23 cellular contexts compared by ENCODE assay signal in genomic region chr17:64596988-64597387, GRCh38.
"Had no signal": no experiment of that assay in that cellular context is flagged by ENCODE, and none has a peak within 500 bp of the region (broad histone marks: within the 10 kb centered on the region; RNA-seq: fewer than 3 reads in every experiment).

No MANE protein-coding gene starts in this region.

- FAIRE-seq: kidney had no signal

- H3K36me3 ChIP-seq: neural progenitor cell, prostate gland had no signal

- H3K4me2 ChIP-seq: neural progenitor cell had no signal

- H3K9me3 Mint-ChIP-seq: memory B cell, nephron, neural progenitor cell had no signal

- H3K27me3 Mint-ChIP-seq: memory B cell had no signal

- H2AFZ ChIP-seq: neural progenitor cell had no signal

- H3K9me3 ChIP-seq: gastrocnemius medialis, prostate gland, right atrium auricular region, sigmoid colon, stomach, thyroid gland had no signal

- H3K4me1 ChIP-seq: gastrocnemius medialis, neural progenitor cell, prostate gland, right atrium auricular region, sigmoid colon, thyroid gland had no signal

- ATAC-seq: esophagus mucosa; gastrocnemius medialis; left lobe of liver; stimulated activated effector memory CD8-positive, alpha-beta T cell treated with anti-CD3 and anti-CD28 coated beads, Interleukin-12 subunit alpha, Interleukin-12 subunit beta, amount 100 ng/mL, for 72 hours had no signal

- H3K27me3 ChIP-seq: gastrocnemius medialis, neural progenitor cell, right atrium auricular region, sigmoid colon, stomach, thyroid gland had no signal

- H3K4me3 Mint-ChIP-seq: memory B cell; nephron; neural progenitor cell; stimulated activated effector memory CD8-positive, alpha-beta T cell treated with anti-CD3 and anti-CD28 coated beads, Interleukin-12 subunit alpha, Interleukin-12 subunit beta, amount 100 ng/mL, for 72 hours had no signal

- H3K4me3 ChIP-seq: gastrocnemius medialis, lung, neural progenitor cell, prostate gland, right atrium auricular region, sigmoid colon, stomach, thyroid gland had no signal

- H3K27ac ChIP-seq: epithelial cell of prostate, gastrocnemius medialis, neural progenitor cell, prostate gland, right atrium auricular region, sigmoid colon, stomach, thyroid gland had no signal

- DNase-seq: cortex of kidney; foreskin fibroblast; gastrocnemius medialis; head of caudate nucleus; kidney; nucleus accumbens; sigmoid colon; stimulated activated CD4-positive, alpha-beta T cell treated with anti-CD3 and anti-CD28 coated beads, Interleukin-2, amount 100 ng/mL, for 24 hours; stimulated activated CD4-positive, alpha-beta T cell treated with anti-CD3 and anti-CD28 coated beads, Interleukin-4, amount 100 ng/mL, for 24 hours; stimulated activated naive CD4-positive, alpha-beta T cell treated with Interleukin-2 at 50 U/mL for 16 hours; stomach; thyroid gland; trophoblast cell had no signal

- H3K4me1 Mint-ChIP-seq: nephron had no signal

- H3K9ac ChIP-seq: neural progenitor cell had no signal

- H3K27ac Mint-ChIP-seq: memory B cell; nephron; neural progenitor cell; stimulated activated effector memory CD8-positive, alpha-beta T cell treated with anti-CD3 and anti-CD28 coated beads, Interleukin-12 subunit alpha, Interleukin-12 subunit beta, amount 100 ng/mL, for 72 hours had no signal
